ENCODE assay signal across 15 cellular contexts in the genomic region with DNA sequence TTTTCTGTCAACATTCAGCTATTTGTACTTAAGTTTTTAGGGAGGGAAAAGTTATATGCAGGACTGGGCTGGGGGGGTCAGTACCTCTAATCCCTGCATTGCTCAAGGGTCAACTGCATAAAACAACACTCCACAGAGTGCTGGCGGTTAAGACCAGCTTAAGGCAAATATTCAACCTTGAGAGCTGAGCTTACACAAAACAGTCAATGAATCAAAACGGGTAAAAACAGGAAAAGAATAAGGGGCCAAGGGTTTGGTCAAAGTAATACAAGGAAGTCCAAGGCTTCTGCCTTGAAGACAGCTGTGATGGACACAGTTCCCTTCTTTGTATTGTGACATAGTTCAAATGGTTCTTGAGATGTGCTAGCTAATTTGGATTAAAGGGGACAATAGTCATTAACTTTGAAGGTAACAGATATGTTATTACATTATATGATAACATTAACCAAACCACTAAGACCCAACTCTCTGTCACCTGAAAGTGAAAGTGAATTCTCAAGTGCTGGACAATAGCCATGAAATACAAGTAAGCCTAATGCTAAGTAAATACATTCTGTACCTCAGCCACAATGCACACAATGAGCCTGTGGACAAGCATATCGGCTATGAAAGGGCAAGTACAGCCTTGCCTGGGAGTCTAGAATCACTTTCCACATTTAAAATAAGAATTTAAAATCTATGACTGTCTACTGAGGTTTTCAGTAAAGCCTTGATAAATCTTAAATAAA.
A peak's percentile ranks its signal among the peaks of the same experiment; 100 is the strongest.
DNase-seq lines count a peak whose midpoint lies in the region; ATAC-seq, FAIRE-seq and TF ChIP-seq lines count a peak whose summit lies in the region.
"Had no signal": no experiment of that assay in that cellular context is flagged by ENCODE, and none has a peak within 500 bp of the region (broad histone marks: within the 10 kb centered on the region; RNA-seq: fewer than 3 reads in every experiment).

No MANE protein-coding gene starts in this region.

- no peaks in the 10 kb centered on the region for H3K36me3 ChIP-seq in RWPE2 (ENCODE audit: low read depth)
- no peaks in the 10 kb centered on the region for H3K36me3 ChIP-seq in CD4-positive, alpha-beta memory T cell (ENCODE audit: insufficient read depth, low read length)
- H3K36me3 ChIP-seq: heart left ventricle had no signal

- no peak overlapping the region for H3K4me3 Mint-ChIP-seq in CD4-positive, alpha-beta memory T cell
- H3K4me3 Mint-ChIP-seq: B cell had no signal

- intact Hi-C loops in CD4-positive, alpha-beta memory T cell (cut with micrococcal nuclease): no loop called here

- DNase-seq in HPDE6-E6E7 (ENCODE audit: extremely low spot score) (peak; percentile 53), RWPE2 (ENCODE audit: low spot score) (no peak), foreskin melanocyte (no peak)
- no peak for DNase-seq in central memory CD4-positive, alpha-beta T cell
- no peak for DNase-seq in CD4-positive, alpha-beta memory T cell
- DNase-seq: activated CD4-positive, CD25-positive, alpha-beta regulatory T cell; heart left ventricle; NCI-H2081 treated with DMSO at 0.1 percent for 48 hours had no signal

- H3K27me3 Mint-ChIP-seq in CD4-positive, alpha-beta memory T cell: no peaks in the 10 kb centered on the region
- H3K27me3 Mint-ChIP-seq: B cell had no signal

- no peaks in the 10 kb centered on the region for H3K27me3 ChIP-seq in RWPE2 (ENCODE audit: insufficient read depth, poor library complexity, severe bottlenecking)
- no peaks in the 10 kb centered on the region for H3K27me3 ChIP-seq in CD4-positive, alpha-beta memory T cell (ENCODE audit: insufficient read depth, low read length)
- H3K27me3 ChIP-seq: heart left ventricle had no signal

- ATAC-seq in RWPE2 (ENCODE audit: low read depth): peak; percentile 88
- ATAC-seq in HG02610 (IDR thresholded peaks at IDR 0.05; ENCODE audit: unreplicated experiment): no peak
- ATAC-seq: Right ventricle myocardium inferior had no signal

- CTCF ChIA-PET in CD4-positive, alpha-beta memory T cell (lab: Charles Lee; ENCODE audit: partially characterized antibody): no interaction called here

- H3K27ac ChIP-seq in C4-2B: peak overlapping the region; percentile 64
- H3K27ac ChIP-seq in RWPE2 (ENCODE audit: poor library complexity, severe bottlenecking): no peak overlapping the region
- no peak overlapping the region for H3K27ac ChIP-seq in CD4-positive, alpha-beta memory T cell (ENCODE audit: low read depth, low read length)
- H3K27ac ChIP-seq: coronary artery had no signal

- peak; percentile 96 for FAIRE-seq in islet of Langerhans (lab: Jason Lieb, UNC)

- no peak overlapping the region for H3K4me3 ChIP-seq in RWPE2 (ENCODE audit: severe bottlenecking)
- H3K4me3 ChIP-seq in CD4-positive, alpha-beta memory T cell (ENCODE audit: low read length in 2 of 2): no peak overlapping the region
- H3K4me3 ChIP-seq: coronary artery, heart left ventricle had no signal

- H3K36me3 Mint-ChIP-seq in CD4-positive, alpha-beta memory T cell: no peaks in the 10 kb centered on the region

- no peaks in the 10 kb centered on the region for H3K9me3 ChIP-seq in RWPE2 (ENCODE audit: severe bottlenecking)
- no peaks in the 10 kb centered on the region for H3K9me3 ChIP-seq in CD4-positive, alpha-beta memory T cell (ENCODE audit: control insufficient read depth in 1 of 2, low read length in 2 of 2)

- no peak overlapping the region for H3K27ac Mint-ChIP-seq in CD4-positive, alpha-beta memory T cell
- H3K27ac Mint-ChIP-seq: activated T-helper 2 cell treated with anti-CD3 and anti-CD28 coated beads, Interferon-gamma antibody, Interleukin-2, Interleukin-4, amounts not matched to agents 10 μg/mL and 5 μg/mL and 100 μg/mL, durations not matched to agents 14 hours and 24 hours and 36 hours; B cell had no signal

- H3K4me1 Mint-ChIP-seq in CD4-positive, alpha-beta memory T cell: no peaks in the 10 kb centered on the region
- H3K4me1 Mint-ChIP-seq: B cell had no signal

- POLR2A ChIA-PET in CD4-positive, alpha-beta memory T cell (lab: Charles Lee; ENCODE audit: partially characterized antibody): no interaction called here

- TF ChIP-seq CTCF in C4-2B (conservative IDR thresholded peaks at IDR 0.05) (no peak), RWPE2 (IDR thresholded peaks at IDR 0.05; ENCODE audit: poor library complexity, severe bottlenecking) (no peak)

- H3K4me1 ChIP-seq in RWPE2 (ENCODE audit: insufficient read depth, poor library complexity, severe bottlenecking): peaks cover 6% of the 10 kb centered on the region
- H3K4me1 ChIP-seq in CD4-positive, alpha-beta memory T cell (ENCODE audit: insufficient read depth, low read length): no peaks in the 10 kb centered on the region

- H3K9me3 Mint-ChIP-seq in CD4-positive, alpha-beta memory T cell: peaks cover 0 to 6% (median 0%) of the 10 kb centered on the region in 8 donors
